In genomic region chr7:138727336-138728099, GRCh38 we compare ENCODE assay signal across 14 cellular contexts. TPM values are rescaled to one million over a fixed set of nuclear protein-coding genes. Genes with fewer than 3 reads are reported as not detected.
"Had no signal": no experiment of that assay in that cellular context is flagged by ENCODE, and none has a peak within 500 bp of the region (broad histone marks: within the 10 kb centered on the region; RNA-seq: fewer than 3 reads in every experiment).

No MANE protein-coding gene starts in this region.

- H2AFZ ChIP-seq: neural progenitor cell had no signal

- FAIRE-seq: endothelial cell of umbilical vein, kidney had no signal

- H3K36me3 ChIP-seq: adrenal gland, neural progenitor cell, ovary, tibial artery had no signal

- H3K4me1 ChIP-seq: adrenal gland, neural progenitor cell, tibial artery had no signal

- H3K4me2 ChIP-seq: neural progenitor cell had no signal

- H3K9me3 ChIP-seq: adrenal gland, ovary, tibial artery had no signal

- H3K9ac ChIP-seq: neural progenitor cell had no signal

- H3K27ac ChIP-seq: adrenal gland, coronary artery, neural progenitor cell, ovary, tibial artery had no signal

- DNase-seq: activated B cell treated with CpG ODN at 0.5 μM for 24 hours; activated CD4-positive, alpha-beta T cell treated with anti-CD3 and anti-CD28 coated beads, Interleukin-2, amount 50 U/mL, for 1 hour; activated naive CD4-positive, alpha-beta T cell treated with anti-CD3 and anti-CD28 coated beads, Interleukin-2, amount 50 U/mL, for 16 hours; activated T-cell treated with anti-CD3 and anti-CD28 coated beads, Interleukin-2, amount 50 U/mL, for 1 hour; adrenal gland; caudate nucleus; effector CD4-positive, alpha-beta T cell; left ventricle myocardium superior; ovary; tibial artery had no signal

- H3K27me3 ChIP-seq: adrenal gland, neural progenitor cell, ovary, tibial artery had no signal

- ATAC-seq: left ventricle myocardium superior had no signal

- H3K4me3 ChIP-seq: adrenal gland, coronary artery, neural progenitor cell, ovary, tibial artery had no signal

RNA-seq across cellular contexts. Expression of gene SVOPL, which starts 26.4 kb away (rescaled TPM):
- polyA plus RNA-seq: endothelial cell of umbilical vein had no signal
